In the genomic region with DNA sequence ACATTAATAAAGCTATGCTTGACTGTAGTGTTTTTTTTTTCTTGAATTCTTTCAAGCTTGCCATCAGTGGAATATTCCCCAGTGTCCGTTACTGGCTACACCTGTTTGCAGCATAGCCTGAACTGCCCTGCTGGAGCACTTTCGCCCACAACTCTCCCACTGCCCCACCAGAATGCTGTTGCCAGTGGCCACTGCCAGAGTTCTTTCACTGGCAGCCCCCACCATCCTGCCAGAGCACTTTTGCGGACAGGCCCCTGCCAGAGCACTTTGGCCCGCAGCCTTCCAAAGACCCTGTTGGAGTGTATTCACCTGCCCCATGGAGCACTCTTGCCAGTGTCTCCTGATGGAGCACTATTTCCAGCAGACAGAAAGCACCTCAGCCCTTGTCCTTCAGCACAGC, we compare ENCODE assay signal across 27 cellular contexts.
"Had no signal": no experiment of that assay in that cellular context is flagged by ENCODE, and none has a peak within 500 bp of the region (broad histone marks: within the 10 kb centered on the region; RNA-seq: fewer than 3 reads in every experiment).

No MANE protein-coding gene starts in this region.

- DNase-seq: stimulated activated CD4-positive, alpha-beta T cell treated with anti-CD3 and anti-CD28 coated beads, Interleukin-2, amount 100 ng/mL, for 48 hours; stimulated activated CD4-positive, alpha-beta T cell treated with anti-CD3 and anti-CD28 coated beads, Interleukin-4, amount 100 ng/mL, for 1 hour; stimulated activated CD4-positive, alpha-beta T cell treated with anti-CD3 and anti-CD28 coated beads, Interleukin-4, amount 100 ng/mL, for 24 hours; stimulated activated CD4-positive, alpha-beta T cell treated with anti-CD3 and anti-CD28 coated beads, Interleukin-4, amount 100 ng/mL, for 4 hours; stimulated activated CD8-positive, alpha-beta memory T cell treated with anti-CD3 and anti-CD28 coated beads, Interleukin-4, amount 100 ng/mL, for 48 hours; stimulated activated naive B cell treated with anti-CD40 and anti-IgM and Interleukin-4, amounts not matched to agents 10 μg/mL and 1 μg/mL and 100 μg/mL, for 72 hours; stimulated activated naive CD4-positive, alpha-beta T cell; stimulated activated naive CD4-positive, alpha-beta T cell treated with Interleukin-2 at 50 U/mL for 16 hours; stimulated activated naive CD8-positive, alpha-beta T cell treated with anti-CD3 and anti-CD28 coated beads, Interleukin-15, amount 100 ng/mL, for 72 hours; stimulated activated naive CD8-positive, alpha-beta T cell treated with anti-CD3 and anti-CD28 coated beads, Interleukin-15, Interleukin-2, amounts not matched to agents 100 U/mL and 50 U/mL, for 24 hours; stomach; substantia nigra; testis; thyroid gland; tibial artery; transverse colon; trophoblast cell; upper lobe of right lung; uterus had no signal

- H3K9me3 ChIP-seq: suprapubic skin, testis, thoracic aorta, thyroid gland, transverse colon, upper lobe of left lung, upper lobe of right lung, uterus, vagina had no signal

- H3K4me3 ChIP-seq: stomach, suprapubic skin, testis, thoracic aorta, thyroid gland, tibial artery, tibial nerve, transverse colon, upper lobe of left lung, upper lobe of right lung, uterus, vagina had no signal

- H3K4me1 ChIP-seq: stomach, suprapubic skin, testis, thyroid gland, tibial artery, tibial nerve, transverse colon, upper lobe of left lung, upper lobe of right lung, uterus, vagina had no signal

- H3K36me3 ChIP-seq: stomach, suprapubic skin, thoracic aorta, thyroid gland, tibial artery, tibial nerve, transverse colon, upper lobe of left lung, upper lobe of right lung, uterus, vagina had no signal

- FAIRE-seq: urothelium cell line had no signal

- H3K27ac ChIP-seq: stomach, suprapubic skin, testis, thoracic aorta, thyroid gland, tibial artery, tibial nerve, transverse colon, upper lobe of left lung, upper lobe of right lung, uterus, vagina had no signal

- H3K27me3 ChIP-seq: stomach, suprapubic skin, testis, thyroid gland, tibial artery, tibial nerve, transverse colon, upper lobe of left lung, upper lobe of right lung, uterus, vagina had no signal

- ATAC-seq: stimulated activated effector memory CD8-positive, alpha-beta T cell treated with anti-CD3 and anti-CD28 coated beads, Interleukin-12 subunit alpha, Interleukin-12 subunit beta, amount 100 ng/mL, for 72 hours; stimulated activated memory B cell treated with anti-CD40 and anti-IgM and Interleukin-4, amounts not matched to agents 10 μg/mL and 1 μg/mL and 100 μg/mL, for 72 hours; stimulated activated naive B cell treated with anti-CD40 and anti-IgM and Interleukin-4, amounts not matched to agents 10 μg/mL and 1 μg/mL and 100 μg/mL, for 72 hours; stimulated activated naive CD8-positive, alpha-beta T cell treated with anti-CD3 and anti-CD28 coated beads, Interleukin-15, amount 100 ng/mL, for 72 hours; stimulated activated naive CD8-positive, alpha-beta T cell treated with anti-CD3 and anti-CD28 coated beads, Interleukin-15, Interleukin-2, amounts not matched to agents 100 U/mL and 50 U/mL, for 24 hours; upper lobe of right lung had no signal
